Comparison of ENCODE assay signal across 23 cellular contexts in genomic region chr12:27552235-27552634, GRCh38. TPM values are rescaled to one million over a fixed set of nuclear protein-coding genes. Genes with fewer than 3 reads are reported as not detected.
DNase-seq lines count a peak whose midpoint lies in the region; ATAC-seq and TF ChIP-seq lines count a peak whose summit lies in the region.
"Had no signal": no experiment of that assay in that cellular context is flagged by ENCODE, and none has a peak within 500 bp of the region (broad histone marks: within the 10 kb centered on the region; RNA-seq: fewer than 3 reads in every experiment).

No MANE protein-coding gene starts in this region.

- ATAC-seq in Panc1, result 0 out of 2 replicates have a peak, but pooled peaks have one; percentile 3
- ATAC-seq: activated T-helper 17 cell treated with anti-CD3 and anti-CD28 coated beads, Interleukin-2, amount 50 U/mL, for 72 hours; GM23338; PC-3 had no signal

- H3K27me3 Mint-ChIP-seq in dendritic cell treated with granulocyte-macrophage colony-stimulating factor and Interleukin-4, amounts not matched to agents 40 ng/mL and 50 ng/mL, for 4 days, result peaks cover 2% of the 10 kb centered on the region

- no peaks in the 10 kb centered on the region for H3K36me3 ChIP-seq in Panc1 (ENCODE audit: control insufficient read depth, insufficient read depth, low read length)
- peaks cover 3 to 7% of the 10 kb centered on the region in 2 experiments for H3K36me3 ChIP-seq in trophoblast cell (ENCODE audit: control insufficient read depth in 1 of 2, insufficient read depth in 2 of 2, low read length in 2 of 2)
- H3K36me3 ChIP-seq: brain microvascular endothelial cell, MG63, SJCRH30, transverse colon had no signal

- in situ Hi-C loops in Panc1 (cut with HindIII; ENCODE audit: low pct_unique_long_range_greater_than_20kb, low sequenced_read_pairs), result no loop called here

- H4K91ac ChIP-seq in trophoblast cell (ENCODE audit: low read depth, low read length), result no peak overlapping the region

- H4K8ac ChIP-seq in trophoblast cell (ENCODE audit: low read depth, low read length), result no peak overlapping the region

- no CpG with 5 or more reads among the region's 6 CpGs for WGBS in trophoblast cell (ENCODE audit: extremely low coverage, insufficient coverage, insufficient read length)

- H2AK5ac ChIP-seq in trophoblast cell (ENCODE audit: low read length), result no peak overlapping the region

- no peak for TF ChIP-seq CTCF in Panc1 (IDR thresholded peaks at IDR 0.05)

- POLR2A ChIA-PET in Panc1 (lab: Charles Lee), result interaction anchor here (0.6 to 1.7 kb wide), 2 partner anchors 10 to 30 kb away, joined by 3 to 6 read pairs; no protein-coding TSS in a partner anchor

- no peak overlapping the region for H2BK120ac ChIP-seq in trophoblast cell (ENCODE audit: insufficient read depth, low read length, poor library complexity)

- no peak overlapping the region for H3K4me2 ChIP-seq in trophoblast cell (ENCODE audit: low read length)
- H3K4me2 ChIP-seq: GM23338 had no signal

- no peak overlapping the region for H4K12ac ChIP-seq in trophoblast cell (ENCODE audit: low read depth, low read length)

- H3K4me3 ChIP-seq in Panc1 (ENCODE audit: low read depth in 2 of 2, low read length in 2 of 2) (peak overlapping the region; percentile 11 to 50; a peak in 3 of 4 replicates), trophoblast cell (ENCODE audit: low read depth, low read length) (no peak overlapping the region)
- H3K4me3 ChIP-seq: GM23338, MG63, SJCRH30, transverse colon had no signal

- no peak overlapping the region for H3K14ac ChIP-seq in trophoblast cell (ENCODE audit: low read length)

- no peak overlapping the region for H3K9ac ChIP-seq in trophoblast cell (ENCODE audit: low read length)

- peak overlapping the region; percentile 44 for H3K18ac ChIP-seq in trophoblast cell (ENCODE audit: low read length)

- H2BK12ac ChIP-seq in trophoblast cell (ENCODE audit: low read length), result peak overlapping the region; percentile 33

- peaks cover 87% of the 10 kb centered on the region for H3K4me1 ChIP-seq in Panc1 (ENCODE audit: control insufficient read depth, insufficient read depth, low read length)
- H3K4me1 ChIP-seq in trophoblast cell (ENCODE audit: control insufficient read depth in 1 of 2, insufficient read depth in 2 of 2, low read length in 2 of 2), result peaks cover 22 to 31% of the 10 kb centered on the region in 2 experiments

- H3K27ac Mint-ChIP-seq in dendritic cell treated with granulocyte-macrophage colony-stimulating factor and Interleukin-4, amounts not matched to agents 40 ng/mL and 50 ng/mL, for 4 days, result peak overlapping the region; percentile 80
- H3K27ac Mint-ChIP-seq: activated naive CD8-positive, alpha-beta T cell treated with anti-CD3 and anti-CD28 coated beads, Interleukin-2, amount 10 ng/mL, durations not matched to agents 7 days and 5 days; activated T-helper 17 cell treated with anti-CD3 and anti-CD28 coated beads, Interleukin-2, amount 50 U/mL, for 72 hours; GM23338 had no signal

- H3K79me2 ChIP-seq in trophoblast cell (ENCODE audit: control insufficient read depth, insufficient read depth, low read length, poor library complexity), result peaks cover 10% of the 10 kb centered on the region

- no peak overlapping the region for H2AFZ ChIP-seq in trophoblast cell (ENCODE audit: insufficient read depth, low read length, poor library complexity)
- H2AFZ ChIP-seq: GM23338 had no signal

- intact Hi-C loops in Panc1 (cut with micrococcal nuclease; ENCODE audit: unreplicated experiment), result loop anchor here (2.0 kb wide), 1 partner anchor 27 kb away; the partner anchor contains the start of gene PPFIBP1
- intact Hi-C loops in dendritic cell treated with granulocyte-macrophage colony-stimulating factor and Interleukin-4, amounts not matched to agents 40 ng/mL and 50 ng/mL, for 4 days (cut with micrococcal nuclease), result no loop called here

- H3K4me3 Mint-ChIP-seq in dendritic cell treated with granulocyte-macrophage colony-stimulating factor and Interleukin-4, amounts not matched to agents 40 ng/mL and 50 ng/mL, for 4 days, result no peak overlapping the region
- H3K4me3 Mint-ChIP-seq: activated naive CD8-positive, alpha-beta T cell treated with anti-CD3 and anti-CD28 coated beads, Interleukin-2, amount 10 ng/mL, durations not matched to agents 7 days and 5 days; activated T-helper 17 cell treated with anti-CD3 and anti-CD28 coated beads, Interleukin-2, amount 50 U/mL, for 72 hours; GM23338; IgD-negative memory B cell had no signal

- peaks cover 70% of the 10 kb centered on the region for H3K4me1 Mint-ChIP-seq in dendritic cell treated with granulocyte-macrophage colony-stimulating factor and Interleukin-4, amounts not matched to agents 40 ng/mL and 50 ng/mL, for 4 days (ENCODE audit: low read depth)

- no peak for DNase-seq in Panc1 (ENCODE audit: low read depth, low spot score)
- no peak for DNase-seq in trophoblast cell
- DNase-seq in activated CD8-positive, alpha-beta memory T cell treated with anti-CD3 and anti-CD28 coated beads, Interleukin-2, amount 50 U/mL, for 48 hours, result no peak
- no peak for DNase-seq in NCI-H1417 (lab: John Stamatoyannopoulos, UW)
- no peak for DNase-seq in hippocampal formation (lab: John Stamatoyannopoulos, UW)
- DNase-seq: activated CD4-positive, alpha-beta T cell treated with anti-CD3 and anti-CD28 coated beads for 48 hours; activated naive CD8-positive, alpha-beta T cell treated with anti-CD3 and anti-CD28 coated beads, Interleukin-2, amount 10 ng/mL, durations not matched to agents 7 days and 5 days; AML-193; brain microvascular endothelial cell; dermis blood vessel endothelial cell; MG63; NCI-H146; NCI-H774; PC-3; SJCRH30; T-helper 1 cell; transverse colon had no signal

- no peak overlapping the region for H2BK5ac ChIP-seq in trophoblast cell (ENCODE audit: low read depth, low read length, poor library complexity)

- H3K27ac ChIP-seq in Panc1 (ENCODE audit: low read length) (peak overlapping the region; percentile 97), trophoblast cell (ENCODE audit: low read depth, low read length) (no peak overlapping the region), temporal lobe (ENCODE audit: low read depth, low read length) (peak overlapping the region; percentile 83)
- H3K27ac ChIP-seq: brain microvascular endothelial cell, HL-60, SJCRH30 had no signal

- H3K23ac ChIP-seq in trophoblast cell (ENCODE audit: low read length), result no peak overlapping the region

- H3K79me1 ChIP-seq in trophoblast cell (ENCODE audit: low read length), result no peaks in the 10 kb centered on the region

- CTCF ChIA-PET in Panc1 (lab: Charles Lee), result no interaction called here

- H3K27me3 ChIP-seq in Panc1 (ENCODE audit: control insufficient read depth, insufficient read depth, low read length) (no peaks in the 10 kb centered on the region), trophoblast cell (ENCODE audit: insufficient read depth, low read length) (no peaks in the 10 kb centered on the region)
- H3K27me3 ChIP-seq: brain microvascular endothelial cell, MG63, SJCRH30, transverse colon had no signal

- H3K9me3 Mint-ChIP-seq in dendritic cell treated with granulocyte-macrophage colony-stimulating factor and Interleukin-4, amounts not matched to agents 40 ng/mL and 50 ng/mL, for 4 days, result no peaks in the 10 kb centered on the region
- H3K9me3 Mint-ChIP-seq: activated T-helper 17 cell treated with anti-CD3 and anti-CD28 coated beads, Interleukin-2, amount 50 U/mL, for 72 hours; GM23338; IgD-negative memory B cell had no signal

- BruUV-seq in Panc1 (replicated peaks; lab: Mats Ljungman, UMichigan), result no TSS peak

- peaks cover 13% of the 10 kb centered on the region for H3K36me3 Mint-ChIP-seq in dendritic cell treated with granulocyte-macrophage colony-stimulating factor and Interleukin-4, amounts not matched to agents 40 ng/mL and 50 ng/mL, for 4 days (ENCODE audit: low read depth)
- H3K36me3 Mint-ChIP-seq: IgD-negative memory B cell had no signal

- no peaks in the 10 kb centered on the region for H3K9me3 ChIP-seq in Panc1 (ENCODE audit: control insufficient read depth, insufficient read depth, low read depth, low read length)
- H3K9me3 ChIP-seq in trophoblast cell (ENCODE audit: insufficient read depth, low read depth, low read length), result no peaks in the 10 kb centered on the region
- H3K9me3 ChIP-seq: MG63, SJCRH30, transverse colon had no signal

- H3K4ac ChIP-seq in trophoblast cell (ENCODE audit: low read depth, low read length), result peak overlapping the region; percentile 93

RNA-seq across cellular contexts. Expression of gene PPFIBP1, which starts 28.2 kb away (rescaled TPM):
- total RNA-seq in Panc1 (2021; ENCODE audit: unreplicated experiment), result 88.6 TPM
- 36.9 TPM for polyA plus RNA-seq in Panc1 (2012; ENCODE audit: insufficient read length)
- 104 and 107 TPM in 2 replicates for polyA plus RNA-seq in trophoblast cell (2013)
- 76.7 TPM for total RNA-seq in temporal lobe
